Comparison of ENCODE assay signal across 10 cellular contexts in genomic region chr14:100374270-100374669, GRCh38. TPM values are rescaled to one million over a fixed set of nuclear protein-coding genes. Genes with fewer than 3 reads are reported as not detected.
DNase-seq lines count a peak whose midpoint lies in the region; ATAC-seq and TF ChIP-seq lines count a peak whose summit lies in the region.
"Had no signal": no experiment of that assay in that cellular context is flagged by ENCODE, and none has a peak within 500 bp of the region (broad histone marks: within the 10 kb centered on the region; RNA-seq: fewer than 3 reads in every experiment).

No MANE protein-coding gene starts in this region.

- H3K27ac ChIP-seq in HUES64 (ENCODE audit: low read depth, low read length) (no peak overlapping the region), brain microvascular endothelial cell (peak overlapping the region; percentile 100), mucosa of rectum (ENCODE audit: low read depth in 2 of 2, low read length in 2 of 2) (peak overlapping the region; percentile 63 to 94)

- WGBS in HUES64: 75% methylated on average over 2 of the region's 2 CpGs

- POLR2A ChIA-PET in AG04449 (lab: Yijun Ruan, JAX): no interaction called here

- H3K36me3 ChIP-seq in HUES64 (ENCODE audit: insufficient read depth, low read length): peaks cover 13% of the 10 kb centered on the region
- peaks cover 5% of the 10 kb centered on the region for H3K36me3 ChIP-seq in brain microvascular endothelial cell (replicated peaks)
- H3K36me3 ChIP-seq in mucosa of rectum (ENCODE audit: control insufficient read depth in 2 of 2, insufficient read depth in 2 of 2, low read length in 2 of 2): peaks cover 0 to 6% of the 10 kb centered on the region in 2 donors

- H3K9me3 ChIP-seq in HUES64 (ENCODE audit: insufficient read depth, low read depth, low read length) (no peaks in the 10 kb centered on the region), mucosa of rectum (ENCODE audit: control insufficient read depth in 2 of 2, low read length in 2 of 2) (no peaks in the 10 kb centered on the region)

- in situ Hi-C loops in brain microvascular endothelial cell (cut with HindIII; ENCODE audit: low pct_ligation_motif_present, low sequenced_read_pairs): no loop called here

- H3K4me3 ChIP-seq in AG04449 (ENCODE audit: low read depth, low read length) (peak overlapping the region; percentile 66), HUES64 (ENCODE audit: low read length) (peak overlapping the region; percentile 70), brain microvascular endothelial cell (ENCODE audit: low read depth, low read length) (peak overlapping the region; percentile 93), mucosa of rectum (ENCODE audit: low read length in 2 of 2) (peak overlapping the region; percentile 96 to 98)

- H3K27me3 ChIP-seq in HUES64 (ENCODE audit: insufficient read depth, low read length): no peaks in the 10 kb centered on the region
- H3K27me3 ChIP-seq in brain microvascular endothelial cell (replicated peaks): no peaks in the 10 kb centered on the region
- no peaks in the 10 kb centered on the region for H3K27me3 ChIP-seq in mucosa of rectum (ENCODE audit: control insufficient read depth in 2 of 2, insufficient read depth in 2 of 2, low read length in 2 of 2)

- ATAC-seq in GM19463 (IDR thresholded peaks at IDR 0.05; ENCODE audit: unreplicated experiment) (no peak), GM18907 (IDR thresholded peaks at IDR 0.05; ENCODE audit: unreplicated experiment) (no peak)

- H3K9ac ChIP-seq in HUES64 (ENCODE audit: low read depth, low read length) (no peak overlapping the region; the same call in 1 of the 2 replicates), mucosa of rectum (ENCODE audit: low read depth in 1 of 2, low read length in 2 of 2) (peak overlapping the region; percentile 22 to 88)

- H3K4me1 ChIP-seq in HUES64 (ENCODE audit: insufficient read depth, low read length) (peaks cover 37% of the 10 kb centered on the region), mucosa of rectum (ENCODE audit: control insufficient read depth in 2 of 2, insufficient read depth in 2 of 2, low read length in 2 of 2) (peaks cover 14 to 15% of the 10 kb centered on the region in 2 donors)

- CTCF ChIA-PET in AG04449 (lab: Yijun Ruan, JAX): interaction anchor here (1.1 to 4.6 kb wide), 2 partner anchors 12 to 88 kb away, joined by 5 to 52 read pairs; no protein-coding TSS in a partner anchor

- DNase-seq in AG04449 (ENCODE audit: low read depth, low spot score) (no peak), brain microvascular endothelial cell (no peak), dermis blood vessel endothelial cell (no peak), NCI-H526 (lab: John Stamatoyannopoulos, UW) (no peak)
- DNase-seq: effector CD8-positive, alpha-beta T cell; RPMI8226 had no signal

- TF ChIP-seq CTCF in AG04449 (IDR thresholded peaks at IDR 0.05; ENCODE audit: insufficient read depth, low read length, missing control alignments): no peak
- no peak for TF ChIP-seq CTCF in brain microvascular endothelial cell (IDR thresholded peaks at IDR 0.05; ENCODE audit: low read depth, low read length, missing control alignments)

RNA-seq across cellular contexts. Expression of gene WDR25, which starts 2.0 kb away (rescaled TPM):
- 5.8 TPM for polyA plus RNA-seq in HUES64 (2013, experiment 1 of 2)
- 6.0 TPM for polyA plus RNA-seq in HUES64 (2013, experiment 2 of 2)
- total RNA-seq in dermis blood vessel endothelial cell: 27.8 and 29.3 TPM in 2 replicates

RNA-seq across cellular contexts. Expression of gene SLC25A47, which starts 51.1 kb away (rescaled TPM):
- not detected for polyA plus RNA-seq in HUES64 (2013, experiment 1 of 2)
- not detected for polyA plus RNA-seq in HUES64 (2013, experiment 2 of 2)
- not detected in 2 replicates for total RNA-seq in dermis blood vessel endothelial cell
